In genomic region chr12:121508533-121508932, GRCh38 we compare ENCODE assay signal across 1 cellular context.
TF ChIP-seq lines count a peak whose summit lies in the region.

No MANE protein-coding gene starts in this region.

TF ChIP-seq in GM12878, 131 proteins besides CTCF, POLR2A, EP300 and RAD21 (continued from another document):
- TF ChIP-seq RAD51 (IDR thresholded peaks at IDR 0.05) (no peak), CHD4 (IDR thresholded peaks at IDR 0.05) (no peak), ATF3 (IDR thresholded peaks at IDR 0.05; ENCODE audit: borderline replicate concordance, extremely low read depth, low read depth, low read length) (no peak), CEBPZ (IDR thresholded peaks at IDR 0.05; ENCODE audit: low read depth, low read length) (no peak), JUND (IDR thresholded peaks at IDR 0.05; ENCODE audit: low read depth, low read length) (no peak)
